24 cellular contexts compared by ENCODE assay signal in the genomic region with DNA sequence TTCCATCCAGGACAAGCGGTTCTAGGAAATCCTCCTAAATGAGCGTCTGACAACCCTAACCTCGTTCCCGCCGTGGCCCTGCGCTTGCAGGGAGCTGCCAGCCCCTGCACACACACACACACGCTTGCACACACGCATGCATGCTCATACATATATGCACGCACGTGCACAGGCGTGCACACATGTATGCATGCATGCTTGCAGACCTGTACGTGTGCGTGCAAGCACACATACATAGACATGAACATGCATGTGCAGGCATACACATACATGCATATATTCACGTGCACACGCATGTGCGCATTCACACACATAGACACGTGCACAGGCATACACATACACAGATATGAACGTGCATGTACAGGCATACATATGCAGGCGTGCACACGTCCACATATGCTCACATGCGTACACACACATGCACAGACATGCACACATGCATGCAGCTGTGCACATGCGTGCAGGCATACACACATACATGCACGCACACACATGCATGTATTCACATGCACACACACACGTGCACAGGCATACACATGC. TPM values are rescaled to one million over a fixed set of nuclear protein-coding genes. Genes with fewer than 3 reads are reported as not detected.
DNase-seq lines count a peak whose midpoint lies in the region; ATAC-seq and TF ChIP-seq lines count a peak whose summit lies in the region.
"Had no signal": no experiment of that assay in that cellular context is flagged by ENCODE, and none has a peak within 500 bp of the region (broad histone marks: within the 10 kb centered on the region; RNA-seq: fewer than 3 reads in every experiment).

No MANE protein-coding gene starts in this region.

- H3K27me3 ChIP-seq in ectodermal cell (ENCODE audit: control insufficient read depth, insufficient read depth, low read length, poor library complexity, severe bottlenecking) (peaks cover 67% of the 10 kb centered on the region), vagina (no peaks in the 10 kb centered on the region)
- H3K27me3 ChIP-seq: ovary, suprapubic skin had no signal

- 72 to 73% methylated on average over 24 of the region's 24 CpGs for WGBS in ectodermal cell, 2 experiments
- 71 to 73% methylated on average over 23 to 24 of the region's 24 CpGs for WGBS in mesodermal cell (ENCODE audit: insufficient coverage in 2 of 2), 2 experiments

- H3K4me3 ChIP-seq in ectodermal cell (ENCODE audit: insufficient read depth, low read depth, low read length) = peak overlapping the region; percentile 12
- no peak overlapping the region for H3K4me3 ChIP-seq in mesodermal cell (ENCODE audit: extremely low read depth, insufficient read depth, low read length, poor library complexity, severe bottlenecking)
- no peak overlapping the region for H3K4me3 ChIP-seq in vagina
- H3K4me3 ChIP-seq: mucosa of descending colon, ovary, suprapubic skin had no signal

- TF ChIP-seq POLR2A in vagina (IDR thresholded peaks at IDR 0.05) (no peak), erythroblast (IDR thresholded peaks at IDR 0.05; ENCODE audit: low read length) (no peak)

- peak overlapping the region; percentile 77 for H3K4me3 Mint-ChIP-seq in natural killer cell
- no peak overlapping the region for H3K4me3 Mint-ChIP-seq in natural killer cell treated with Interleukin-12 subunit alpha and Interleukin-12 subunit beta and Interleukin-15 and Interleukin-18, amount 100 ng/mL, for 72 hours
- H3K4me3 Mint-ChIP-seq: dendritic cell treated with granulocyte-macrophage colony-stimulating factor and Interleukin-4, amounts not matched to agents 40 ng/mL and 50 ng/mL, for 4 days; T-helper 17 cell had no signal

- ATAC-seq in natural killer cell (no peak), HG03159 (IDR thresholded peaks at IDR 0.05; ENCODE audit: unreplicated experiment) (no peak)
- ATAC-seq in natural killer cell treated with Interleukin-12 subunit alpha and Interleukin-12 subunit beta and Interleukin-15 and Interleukin-18, amount 100 ng/mL, for 72 hours = no peak
- ATAC-seq: mucosa of descending colon, PC-3, T-helper 17 cell had no signal

- H3K9me3 Mint-ChIP-seq in natural killer cell = no peaks in the 10 kb centered on the region
- H3K9me3 Mint-ChIP-seq in natural killer cell treated with Interleukin-12 subunit alpha and Interleukin-12 subunit beta and Interleukin-15 and Interleukin-18, amount 100 ng/mL, for 72 hours = no peaks in the 10 kb centered on the region
- H3K9me3 Mint-ChIP-seq: dendritic cell treated with granulocyte-macrophage colony-stimulating factor and Interleukin-4, amounts not matched to agents 40 ng/mL and 50 ng/mL, for 4 days had no signal

- TF ChIP-seq CTCF in natural killer cell (IDR thresholded peaks at IDR 0.05) (no peak), vagina (IDR thresholded peaks at IDR 0.05) (no peak)

- H3K9me3 ChIP-seq in ectodermal cell (ENCODE audit: control insufficient read depth, low read length) (no peaks in the 10 kb centered on the region), mesodermal cell (ENCODE audit: control insufficient read depth, low read length) (no peaks in the 10 kb centered on the region), vagina (no peaks in the 10 kb centered on the region)
- H3K9me3 ChIP-seq: mucosa of descending colon, ovary, suprapubic skin had no signal

- no peaks in the 10 kb centered on the region for H3K36me3 ChIP-seq in ectodermal cell (ENCODE audit: control insufficient read depth, insufficient read depth, low read length)
- no peaks in the 10 kb centered on the region for H3K36me3 ChIP-seq in mesodermal cell (ENCODE audit: control insufficient read depth, insufficient read depth, low read length)
- H3K36me3 ChIP-seq in vagina = peaks cover 0 to 24% of the 10 kb centered on the region in 2 donors
- H3K36me3 ChIP-seq: ovary had no signal

- no peak for DNase-seq in natural killer cell
- DNase-seq in natural killer cell treated with Interleukin-12 subunit alpha and Interleukin-12 subunit beta and Interleukin-15 and Interleukin-18, amount 100 ng/mL, for 72 hours (ENCODE audit: low spot score) = no peak
- DNase-seq in vagina (ENCODE audit: extremely low spot score in 2 of 2) = no peak
- DNase-seq in erythroblast (lab: John Stamatoyannopoulos, UW) = no peak
- no peak for DNase-seq in activated gamma-delta T cell treated with Interleukin-2 at 50 U/mL for 16 hours
- DNase-seq: activated CD4-positive, alpha-beta T cell treated with anti-CD3 and anti-CD28 coated beads, Interleukin-2, amount 50 U/mL, for 48 hours; activated gamma-delta T cell; mucosa of descending colon; NCI-H1694 treated with DMSO at 0.1 percent for 48 hours; NCI-H774; ovary; PC-3; T-helper 17 cell; WERI-Rb-1 had no signal

- H3K36me3 Mint-ChIP-seq in natural killer cell = no peaks in the 10 kb centered on the region
- no peaks in the 10 kb centered on the region for H3K36me3 Mint-ChIP-seq in natural killer cell treated with Interleukin-12 subunit alpha and Interleukin-12 subunit beta and Interleukin-15 and Interleukin-18, amount 100 ng/mL, for 72 hours

- intact Hi-C loops in natural killer cell (cut with micrococcal nuclease) (no loop called here), vagina (cut with DNase I) (no loop called here)

- H3K4me1 Mint-ChIP-seq in natural killer cell = peaks cover 11 to 12% of the 10 kb centered on the region in 2 donors
- H3K4me1 Mint-ChIP-seq in natural killer cell treated with Interleukin-12 subunit alpha and Interleukin-12 subunit beta and Interleukin-15 and Interleukin-18, amount 100 ng/mL, for 72 hours (ENCODE audit: low read depth in 2 of 2) = peaks cover 6 to 11% of the 10 kb centered on the region in 2 donors

- no peaks in the 10 kb centered on the region for H3K27me3 Mint-ChIP-seq in natural killer cell (ENCODE audit: low read depth in 2 of 2)
- no peaks in the 10 kb centered on the region for H3K27me3 Mint-ChIP-seq in natural killer cell treated with Interleukin-12 subunit alpha and Interleukin-12 subunit beta and Interleukin-15 and Interleukin-18, amount 100 ng/mL, for 72 hours
- H3K27me3 Mint-ChIP-seq: dendritic cell treated with granulocyte-macrophage colony-stimulating factor and Interleukin-4, amounts not matched to agents 40 ng/mL and 50 ng/mL, for 4 days; T-helper 17 cell had no signal

- no peak overlapping the region for H3K27ac Mint-ChIP-seq in natural killer cell
- H3K27ac Mint-ChIP-seq in natural killer cell treated with Interleukin-12 subunit alpha and Interleukin-12 subunit beta and Interleukin-15 and Interleukin-18, amount 100 ng/mL, for 72 hours = no peak overlapping the region
- H3K27ac Mint-ChIP-seq: dendritic cell treated with granulocyte-macrophage colony-stimulating factor and Interleukin-4, amounts not matched to agents 40 ng/mL and 50 ng/mL, for 4 days; T-helper 17 cell had no signal

- H3K4me1 ChIP-seq in ectodermal cell (ENCODE audit: control insufficient read depth, insufficient read depth, low read length) = peaks cover 19% of the 10 kb centered on the region
- peaks cover 23% of the 10 kb centered on the region for H3K4me1 ChIP-seq in mesodermal cell (ENCODE audit: control insufficient read depth, insufficient read depth, low read length, poor library complexity, severe bottlenecking)
- peaks cover 33% of the 10 kb centered on the region for H3K4me1 ChIP-seq in vagina

- H3K27ac ChIP-seq in ectodermal cell (ENCODE audit: insufficient read depth, low read depth, low read length, poor library complexity, severe bottlenecking) (peak overlapping the region; percentile 90), mesodermal cell (ENCODE audit: low read depth, low read length, severe bottlenecking) (peak overlapping the region; percentile 67), vagina (peak overlapping the region; percentile 80)
- H3K27ac ChIP-seq: KMS-11, ovary, suprapubic skin, WERI-Rb-1 had no signal

RNA-seq across cellular contexts. Expression of a gene that starts 35.6 kb away (rescaled TPM):
- total RNA-seq in natural killer cell (under 1 TPM in 2 of 3 donors, not detected in 1; 0.33 to 0.42 TPM), vagina (not detected)
- under 1 TPM in 1 of 2 donors, not detected in 1; 0.62 TPM for total RNA-seq in natural killer cell treated with Interleukin-12 subunit alpha and Interleukin-12 subunit beta and Interleukin-15 and Interleukin-18, amount 100 ng/mL, for 72 hours
- not detected for polyA plus RNA-seq in ectodermal cell (2013, experiment 1 of 4)
- 1.2 TPM for polyA plus RNA-seq in ectodermal cell (2013, experiment 2 of 4)
- polyA plus RNA-seq in ectodermal cell (2013, experiment 3 of 4) = 0.53 TPM
- 0.69 TPM for polyA plus RNA-seq in ectodermal cell (2013, experiment 4 of 4)
- 1.5 TPM for polyA plus RNA-seq in mesodermal cell (2013, experiment 1 of 2)
- polyA plus RNA-seq in mesodermal cell (2013, experiment 2 of 2) = 0.81 TPM
- total RNA-seq: frontal cortex, sciatic nerve, SK-MEL-5, T-helper 17 cell had no signal

RNA-seq across cellular contexts. Expression of a gene that starts 38.5 kb away (rescaled TPM):
- total RNA-seq in natural killer cell (not detected), vagina (not detected)
- total RNA-seq in natural killer cell treated with Interleukin-12 subunit alpha and Interleukin-12 subunit beta and Interleukin-15 and Interleukin-18, amount 100 ng/mL, for 72 hours = not detected
- not detected for polyA plus RNA-seq in ectodermal cell (2013, experiment 1 of 4)
- polyA plus RNA-seq in ectodermal cell (2013, experiment 2 of 4) = not detected
- polyA plus RNA-seq in ectodermal cell (2013, experiment 3 of 4) = not detected
- not detected for polyA plus RNA-seq in ectodermal cell (2013, experiment 4 of 4)
- not detected for polyA plus RNA-seq in mesodermal cell (2013, experiment 1 of 2)
- polyA plus RNA-seq in mesodermal cell (2013, experiment 2 of 2) = not detected
- total RNA-seq: frontal cortex, PC-3, sciatic nerve, SK-MEL-5, suprapubic skin, T-helper 17 cell had no signal
- polyA plus RNA-seq: adipose tissue, ovary had no signal

RNA-seq across cellular contexts. Expression of a gene that starts 55.7 kb away (rescaled TPM):
- total RNA-seq in natural killer cell (1 to 10 TPM; 4.5 to 5.9 (median 4.6) TPM), vagina (15.0 TPM)
- 10 to 100 TPM; 16.1 to 28.6 TPM for total RNA-seq in natural killer cell treated with Interleukin-12 subunit alpha and Interleukin-12 subunit beta and Interleukin-15 and Interleukin-18, amount 100 ng/mL, for 72 hours
- 10.6 TPM for polyA plus RNA-seq in ectodermal cell (2013, experiment 1 of 4)
- polyA plus RNA-seq in ectodermal cell (2013, experiment 2 of 4) = 9.8 TPM
- 9.2 TPM for polyA plus RNA-seq in ectodermal cell (2013, experiment 3 of 4)
- 8.1 TPM for polyA plus RNA-seq in ectodermal cell (2013, experiment 4 of 4)
- polyA plus RNA-seq in mesodermal cell (2013, experiment 1 of 2) = 8.4 TPM
- 6.6 TPM for polyA plus RNA-seq in mesodermal cell (2013, experiment 2 of 2)
